7 cellular contexts compared by ENCODE assay signal in the genomic region with DNA sequence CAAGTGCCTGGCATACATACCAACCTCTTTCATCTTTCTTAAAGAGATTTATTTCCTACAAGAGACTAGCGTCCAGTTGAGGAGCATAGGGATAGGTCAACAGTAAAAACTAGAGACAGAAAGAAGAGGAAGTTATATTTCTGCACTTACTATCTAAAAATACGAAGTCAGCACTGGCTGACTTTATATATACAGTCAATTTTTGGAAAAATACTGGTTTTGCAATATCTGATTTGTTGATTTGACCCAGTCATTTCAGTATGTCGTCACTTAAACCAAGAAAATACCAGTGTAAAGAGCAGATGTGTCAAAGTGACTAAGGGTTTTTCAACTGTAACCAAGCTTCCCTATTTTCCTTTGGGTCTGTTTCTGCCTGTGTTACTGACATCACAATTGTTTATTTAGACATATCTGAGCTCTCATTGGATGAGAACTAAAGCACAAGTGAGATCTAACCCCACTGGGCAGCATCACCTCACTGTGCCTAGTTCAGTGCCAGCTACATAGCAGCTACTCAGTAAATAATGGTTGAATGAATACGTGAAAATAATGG. TPM values are rescaled to one million over a fixed set of nuclear protein-coding genes. Genes with fewer than 3 reads are reported as not detected.
A peak's percentile ranks its signal among the peaks of the same experiment; 100 is the strongest.
DNase-seq lines count a peak whose midpoint lies in the region; ATAC-seq and FAIRE-seq lines count a peak whose summit lies in the region.

No MANE protein-coding gene starts in this region.

- DNase-seq in GM19239 (ENCODE audit: insufficient read length, low spot score) = no peak
- DNase-seq in SW 1271 (lab: John Stamatoyannopoulos, UW) = no peak
- DNase-seq in posterior vena cava (ENCODE audit: low spot score) = no peak
- DNase-seq in SHP77 treated with DMSO at 0.1 percent for 48 hours (lab: John Stamatoyannopoulos, UW) = no peak

- ATAC-seq in HG03439 (IDR thresholded peaks at IDR 0.05; ENCODE audit: unreplicated experiment) = peak; percentile 50

- H3K9ac ChIP-seq in skeletal muscle tissue (ENCODE audit: low read depth in 1 of 3, low read length in 3 of 3) = no peak overlapping the region

- peak overlapping the region; percentile 63 for H3K27ac ChIP-seq in skeletal muscle tissue (ENCODE audit: low read depth, low read length)

- intact Hi-C loops in posterior vena cava (cut with DNase I) = no loop called here

- peaks cover 77% of the 10 kb centered on the region for H3K4me1 Mint-ChIP-seq in activated naive CD8-positive, alpha-beta T cell (ENCODE audit: low read depth)

- FAIRE-seq in GM19239 (lab: Jason Lieb, UNC) = peak; percentile 28

- H3K4me3 ChIP-seq in skeletal muscle tissue (ENCODE audit: low read length in 3 of 3) = no peak overlapping the region

- H3K36me3 ChIP-seq in skeletal muscle tissue (ENCODE audit: control insufficient read depth in 3 of 3, insufficient read depth in 3 of 3, low read length in 3 of 3) = no peaks in the 10 kb centered on the region

- peak overlapping the region; percentile 68 for H3K4me3 Mint-ChIP-seq in activated naive CD8-positive, alpha-beta T cell

- H3K27me3 ChIP-seq in skeletal muscle tissue (ENCODE audit: control insufficient read depth in 3 of 3, insufficient read depth in 3 of 3, low read length in 3 of 3) = no peaks in the 10 kb centered on the region

- H3K4me1 ChIP-seq in skeletal muscle tissue (ENCODE audit: control insufficient read depth in 3 of 3, insufficient read depth in 3 of 3, low read length in 3 of 3) = peaks cover 0 to 3% (median 0%) of the 10 kb centered on the region in 3 donors

- no peaks in the 10 kb centered on the region for H3K27me3 Mint-ChIP-seq in activated naive CD8-positive, alpha-beta T cell

- H3K27ac Mint-ChIP-seq in activated naive CD8-positive, alpha-beta T cell = peak overlapping the region; percentile 99

- H3K36me3 Mint-ChIP-seq in activated naive CD8-positive, alpha-beta T cell = peaks cover 57% of the 10 kb centered on the region

- H3K9me3 Mint-ChIP-seq in activated naive CD8-positive, alpha-beta T cell (ENCODE audit: low read depth) = no peaks in the 10 kb centered on the region

- H3K9me3 ChIP-seq in skeletal muscle tissue (ENCODE audit: control insufficient read depth in 3 of 3, low read length in 3 of 3) = peaks cover 0 to 3% (median 0%) of the 10 kb centered on the region in 3 donors

RNA-seq across cellular contexts. Expression of gene CYTIP, which starts 23.0 kb away (rescaled TPM):
- 1.0 TPM for total RNA-seq in skeletal muscle tissue
- 1 to 10 TPM; 6.3 to 6.8 TPM for total RNA-seq in posterior vena cava
